Comparison of ENCODE assay signal across 1 cellular context in the genomic region with DNA sequence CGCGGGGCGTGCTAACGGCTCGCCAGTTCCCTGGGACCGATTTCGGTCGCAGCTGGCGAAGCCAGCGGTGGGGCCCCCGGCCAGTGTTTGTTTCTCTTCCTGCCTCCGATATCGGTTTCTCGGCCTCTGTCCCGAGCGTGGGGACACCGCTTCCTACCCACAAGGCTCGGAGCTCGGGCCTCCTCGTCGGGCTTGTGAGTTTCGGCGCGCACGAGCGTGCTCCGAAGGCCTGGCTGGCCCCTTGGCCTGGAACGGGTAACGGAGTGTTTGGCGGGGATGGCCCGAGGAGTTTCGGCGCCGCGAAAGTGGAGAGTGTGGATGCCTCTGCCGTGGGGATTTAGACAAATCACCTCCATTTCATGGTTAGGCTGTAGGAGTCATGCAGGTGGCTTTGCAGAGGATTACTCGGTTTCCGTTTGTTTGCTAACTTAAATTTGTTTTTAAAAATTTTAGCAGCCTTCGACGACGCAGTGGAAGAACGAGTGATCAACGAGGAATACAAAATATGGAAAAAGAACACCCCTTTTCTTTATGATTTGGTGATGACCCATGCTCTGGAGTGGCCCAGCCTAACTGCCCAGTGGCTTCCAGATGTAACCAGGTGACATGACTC.
TF ChIP-seq lines count a peak whose summit lies in the region.

No MANE protein-coding gene starts in this region.

TF ChIP-seq in K562, 482 proteins besides CTCF, POLR2A, EP300 and RAD21 (continued from another document and continues in another):
- TF ChIP-seq, protein P1, sequence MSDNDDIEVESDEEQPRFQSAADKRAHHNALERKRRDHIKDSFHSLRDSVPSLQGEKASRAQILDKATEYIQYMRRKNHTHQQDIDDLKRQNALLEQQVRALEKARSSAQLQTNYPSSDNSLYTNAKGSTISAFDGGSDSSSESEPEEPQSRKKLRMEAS (CRISPR knock-in tag; IDR thresholded peaks at IDR 0.05), result 0 out of 2 replicates have a peak, but pooled peaks have one; percentile 4
- TF ChIP-seq ZBTB17 (CRISPR knock-in tag; IDR thresholded peaks at IDR 0.05), result peak; percentile 70; the same call in 1 of the 2 replicates
- no peak for TF ChIP-seq SMARCA4 (IDR thresholded peaks at IDR 0.05)
- 0 out of 2 replicates have a peak, but pooled peaks have one; percentile 50 for TF ChIP-seq ZNF324 (CRISPR knock-in tag; IDR thresholded peaks at IDR 0.05)
- TF ChIP-seq FUS (optimal IDR thresholded peaks at IDR 0.05; ENCODE audit: low read depth, low read length), result no peak
- 0 out of 2 replicates have a peak, but pooled peaks have one; percentile 52 for TF ChIP-seq ZNF12 (CRISPR knock-in tag; IDR thresholded peaks at IDR 0.05)
- no peak for TF ChIP-seq RBM15 (IDR thresholded peaks at IDR 0.05; ENCODE audit: insufficient read depth, low read length)
- no peak for TF ChIP-seq ZFP91 (CRISPR knock-in tag; IDR thresholded peaks at IDR 0.05)
- 0 out of 2 replicates have a peak, but pooled peaks have one; percentile 1 for TF ChIP-seq ZNF316 (IDR thresholded peaks at IDR 0.05)
- no peak for TF ChIP-seq E2F3 (CRISPR knock-in tag; IDR thresholded peaks at IDR 0.05)
- TF ChIP-seq SMARCC2 (IDR thresholded peaks at IDR 0.05; ENCODE audit: low read depth), result no peak
- TF ChIP-seq TBP (optimal IDR thresholded peaks at IDR 0.05; ENCODE audit: low read depth, low read length), result no peak
- peak; percentile 10 for TF ChIP-seq ZNF146 (CRISPR knock-in tag; IDR thresholded peaks at IDR 0.05; ENCODE audit: unreplicated experiment)
- TF ChIP-seq ELF4 (CRISPR knock-in tag; IDR thresholded peaks at IDR 0.05), result no peak
- no peak for TF ChIP-seq RUNX1 (IDR thresholded peaks at IDR 0.05; ENCODE audit: low read depth)
- TF ChIP-seq GABPB2 (CRISPR knock-in tag; conservative IDR thresholded peaks at IDR 0.05), result no peak
- no peak for TF ChIP-seq TCF15 (CRISPR knock-in tag; IDR thresholded peaks at IDR 0.05)
- TF ChIP-seq ZNF586 (CRISPR knock-in tag; conservative IDR thresholded peaks at IDR 0.05), result no peak
- no peak for TF ChIP-seq MAFK (IDR thresholded peaks at IDR 0.05; ENCODE audit: low read length)
- TF ChIP-seq ATF1 (CRISPR knock-in tag; IDR thresholded peaks at IDR 0.05), result no peak
- no peak for TF ChIP-seq ATF1 (tag; IDR thresholded peaks at IDR 0.05)
- no peak for TF ChIP-seq RNF2 (IDR thresholded peaks at IDR 0.05)
- TF ChIP-seq IRF1 (CRISPR knock-in tag; IDR thresholded peaks at IDR 0.05; ENCODE audit: borderline replicate concordance), result peak; percentile 76; the same call in 1 of the 2 replicates
- TF ChIP-seq ELF2 (CRISPR knock-in tag; IDR thresholded peaks at IDR 0.05), result 0 out of 2 replicates have a peak, but pooled peaks have one; percentile 44
- no peak for TF ChIP-seq ZNF507 (tag; conservative IDR thresholded peaks at IDR 0.05)
- TF ChIP-seq, protein P2, sequence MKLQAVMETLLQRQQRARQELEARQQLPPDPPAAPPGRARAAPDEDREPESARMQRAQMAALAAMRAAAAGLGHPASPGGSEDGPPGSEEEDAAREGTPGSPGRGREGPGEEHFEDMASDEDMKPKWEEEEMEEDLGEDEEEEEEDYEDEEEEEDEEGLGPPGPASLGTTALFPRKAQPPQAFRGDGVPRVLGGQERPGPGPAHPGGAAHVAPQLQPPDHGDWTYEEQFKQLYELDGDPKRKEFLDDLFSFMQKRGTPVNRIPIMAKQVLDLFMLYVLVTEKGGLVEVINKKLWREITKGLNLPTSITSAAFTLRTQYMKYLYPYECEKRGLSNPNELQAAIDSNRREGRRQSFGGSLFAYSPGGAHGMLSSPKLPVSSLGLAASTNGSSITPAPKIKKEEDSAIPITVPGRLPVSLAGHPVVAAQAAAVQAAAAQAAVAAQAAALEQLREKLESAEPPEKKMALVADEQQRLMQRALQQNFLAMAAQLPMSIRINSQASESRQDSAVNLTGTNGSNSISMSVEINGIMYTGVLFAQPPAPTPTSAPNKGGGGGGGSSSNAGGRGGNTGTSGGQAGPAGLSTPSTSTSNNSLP (IDR thresholded peaks at IDR 0.05; ENCODE audit: borderline replicate concordance, low read depth, low read length), result no peak
- no peak for TF ChIP-seq YBX1 (IDR thresholded peaks at IDR 0.05)
- 0 out of 2 replicates have a peak, but pooled peaks have one; percentile 19 for TF ChIP-seq SRSF3 (IDR thresholded peaks at IDR 0.05; ENCODE audit: insufficient read depth, low read length)
- TF ChIP-seq, protein P3, sequence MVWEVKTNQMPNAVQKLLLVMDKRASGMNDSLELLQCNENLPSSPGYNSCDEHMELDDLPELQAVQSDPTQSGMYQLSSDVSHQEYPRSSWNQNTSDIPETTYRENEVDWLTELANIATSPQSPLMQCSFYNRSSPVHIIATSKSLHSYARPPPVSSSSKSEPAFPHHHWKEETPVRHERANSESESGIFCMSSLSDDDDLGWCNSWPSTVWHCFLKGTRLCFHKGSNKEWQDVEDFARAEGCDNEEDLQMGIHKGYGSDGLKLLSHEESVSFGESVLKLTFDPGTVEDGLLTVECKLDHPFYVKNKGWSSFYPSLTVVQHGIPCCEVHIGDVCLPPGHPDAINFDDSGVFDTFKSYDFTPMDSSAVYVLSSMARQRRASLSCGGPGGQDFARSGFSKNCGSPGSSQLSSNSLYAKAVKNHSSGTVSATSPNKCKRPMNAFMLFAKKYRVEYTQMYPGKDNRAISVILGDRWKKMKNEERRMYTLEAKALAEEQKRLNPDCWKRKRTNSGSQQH (CRISPR knock-in tag; IDR thresholded peaks at IDR 0.05), result peak; percentile 3; the same call in 1 of the 2 replicates
- no peak for TF ChIP-seq POLR3G (IDR thresholded peaks at IDR 0.05; ENCODE audit: extremely low read depth, insufficient read length, insufficient replicate concordance)
- TF ChIP-seq MEIS2 (IDR thresholded peaks at IDR 0.05; ENCODE audit: partially characterized antibody), result no peak
- TF ChIP-seq TCF7 (IDR thresholded peaks at IDR 0.05; ENCODE audit: borderline replicate concordance), result no peak
- TF ChIP-seq JUND (IDR thresholded peaks at IDR 0.05; ENCODE audit: borderline replicate concordance, low read depth, low read length), result no peak
- TF ChIP-seq JUND (tag; IDR thresholded peaks at IDR 0.05; ENCODE audit: borderline replicate concordance, low read depth, low read length), result no peak
- TF ChIP-seq DMBX1 (CRISPR knock-in tag; IDR thresholded peaks at IDR 0.05; ENCODE audit: borderline replicate concordance), result peak; percentile 74; the same call in 1 of the 2 replicates
- TF ChIP-seq FOS (IDR thresholded peaks at IDR 0.05; ENCODE audit: extremely low read depth, insufficient read length), result no peak
- TF ChIP-seq NCOA2 (IDR thresholded peaks at IDR 0.05; ENCODE audit: partially characterized antibody in 2 of 2), result no peak
- no peak for TF ChIP-seq STAT6 (CRISPR knock-in tag; IDR thresholded peaks at IDR 0.05)
- TF ChIP-seq, protein P4, sequence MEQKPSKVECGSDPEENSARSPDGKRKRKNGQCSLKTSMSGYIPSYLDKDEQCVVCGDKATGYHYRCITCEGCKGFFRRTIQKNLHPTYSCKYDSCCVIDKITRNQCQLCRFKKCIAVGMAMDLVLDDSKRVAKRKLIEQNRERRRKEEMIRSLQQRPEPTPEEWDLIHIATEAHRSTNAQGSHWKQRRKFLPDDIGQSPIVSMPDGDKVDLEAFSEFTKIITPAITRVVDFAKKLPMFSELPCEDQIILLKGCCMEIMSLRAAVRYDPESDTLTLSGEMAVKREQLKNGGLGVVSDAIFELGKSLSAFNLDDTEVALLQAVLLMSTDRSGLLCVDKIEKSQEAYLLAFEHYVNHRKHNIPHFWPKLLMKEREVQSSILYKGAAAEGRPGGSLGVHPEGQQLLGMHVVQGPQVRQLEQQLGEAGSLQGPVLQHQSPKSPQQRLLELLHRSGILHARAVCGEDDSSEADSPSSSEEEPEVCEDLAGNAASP (IDR thresholded peaks at IDR 0.05), result no peak
- TF ChIP-seq ZEB2 (IDR thresholded peaks at IDR 0.05), result no peak
- TF ChIP-seq ERF (CRISPR knock-in tag; IDR thresholded peaks at IDR 0.05), result peak; percentile 88
- no peak for TF ChIP-seq ZNF212 (CRISPR knock-in tag; IDR thresholded peaks at IDR 0.05)
- peak; percentile 7 for TF ChIP-seq KDM5B (IDR thresholded peaks at IDR 0.05; ENCODE audit: insufficient replicate concordance, low read depth, low read length)
- no peak for TF ChIP-seq ZSCAN29 (IDR thresholded peaks at IDR 0.05)
- TF ChIP-seq TCF3 (CRISPR knock-in tag; IDR thresholded peaks at IDR 0.05), result peak; percentile 24; the same call in 1 of the 2 replicates
- no peak for TF ChIP-seq WHSC1 (IDR thresholded peaks at IDR 0.05; ENCODE audit: low read length)
- TF ChIP-seq, protein P5, sequence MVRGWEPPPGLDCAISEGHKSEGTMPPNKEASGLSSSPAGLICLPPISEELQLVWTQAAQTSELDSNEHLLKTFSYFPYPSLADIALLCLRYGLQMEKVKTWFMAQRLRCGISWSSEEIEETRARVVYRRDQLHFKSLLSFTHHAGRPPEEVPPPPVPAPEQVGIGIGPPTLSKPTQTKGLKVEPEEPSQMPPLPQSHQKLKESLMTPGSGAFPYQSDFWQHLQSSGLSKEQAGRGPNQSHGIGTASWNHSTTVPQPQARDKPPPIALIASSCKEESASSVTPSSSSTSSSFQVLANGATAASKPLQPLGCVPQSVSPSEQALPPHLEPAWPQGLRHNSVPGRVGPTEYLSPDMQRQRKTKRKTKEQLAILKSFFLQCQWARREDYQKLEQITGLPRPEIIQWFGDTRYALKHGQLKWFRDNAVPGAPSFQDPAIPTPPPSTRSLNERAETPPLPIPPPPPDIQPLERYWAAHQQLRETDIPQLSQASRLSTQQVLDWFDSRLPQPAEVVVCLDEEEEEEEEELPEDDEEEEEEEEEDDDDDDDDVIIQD (CRISPR knock-in tag; IDR thresholded peaks at IDR 0.05), result 0 out of 2 replicates have a peak, but pooled peaks have one; percentile 74
- no peak for TF ChIP-seq MNT (conservative IDR thresholded peaks at IDR 0.05)
- 0 out of 2 replicates have a peak, but pooled peaks have one; percentile 16 for TF ChIP-seq ZNF140 (CRISPR knock-in tag; IDR thresholded peaks at IDR 0.05)
- TF ChIP-seq ZNF644 (tag; IDR thresholded peaks at IDR 0.05; ENCODE audit: low read depth), result no peak
- TF ChIP-seq SMAD3 (CRISPR knock-in tag; conservative IDR thresholded peaks at IDR 0.05), result peak; percentile 70; the same call in 1 of the 2 replicates
- TF ChIP-seq POLR2H (tag; IDR thresholded peaks at IDR 0.05; ENCODE audit: low read depth), result no peak
- no peak for TF ChIP-seq SRSF9 (IDR thresholded peaks at IDR 0.05; ENCODE audit: borderline replicate concordance, low read depth, low read length)
- no peak for TF ChIP-seq HINFP (tag; conservative IDR thresholded peaks at IDR 0.05; ENCODE audit: low read depth)
